ENCODE assay signal across 8 cellular contexts in the genomic region with DNA sequence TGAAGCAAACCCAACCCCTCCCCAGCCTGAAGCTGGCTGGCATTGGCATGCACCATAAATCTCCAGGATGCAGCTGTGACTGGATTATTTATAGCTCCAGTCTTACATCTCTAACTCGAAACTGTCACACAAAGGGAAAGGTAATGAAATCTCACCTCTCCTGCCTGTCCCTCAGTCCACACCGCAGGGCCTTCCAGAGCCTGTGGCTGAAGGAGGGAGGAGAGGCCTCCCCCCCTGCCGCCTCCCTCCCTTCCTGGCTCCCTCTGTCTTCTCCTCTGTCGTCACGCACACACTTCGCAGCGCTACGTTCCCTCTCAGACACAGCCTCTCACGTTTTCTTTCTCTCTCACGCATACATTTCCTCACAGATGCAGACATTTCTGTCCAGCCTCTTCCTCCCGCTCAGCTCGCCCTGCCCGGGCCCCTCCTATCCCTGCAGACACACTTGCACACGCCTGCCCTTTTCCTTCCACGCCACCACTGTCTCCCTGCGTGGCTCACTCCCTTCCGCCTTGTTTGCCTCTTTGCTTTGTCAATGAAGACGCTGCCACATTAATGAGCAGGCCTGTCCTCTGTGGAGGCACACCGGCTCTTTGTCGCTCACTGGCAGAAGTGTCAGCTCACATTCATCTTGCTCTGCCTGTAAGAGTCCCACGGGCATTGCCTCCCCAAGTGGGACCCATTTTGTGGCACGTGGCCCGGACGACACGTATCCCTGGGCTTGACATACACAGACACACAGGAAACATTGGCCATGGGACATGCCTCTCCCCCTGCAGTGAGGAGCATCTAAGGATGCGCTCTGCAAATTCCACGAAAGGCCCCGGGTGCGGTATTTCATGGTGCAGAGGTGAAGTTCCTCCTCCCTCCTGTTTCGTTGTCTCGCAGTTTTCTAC. TPM values are rescaled to one million over a fixed set of nuclear protein-coding genes. Genes with fewer than 3 reads are reported as not detected.
DNase-seq lines count a peak whose midpoint lies in the region; ATAC-seq and TF ChIP-seq lines count a peak whose summit lies in the region.

No MANE protein-coding gene starts in this region.

- H3K4me1 ChIP-seq in left lung (peaks cover 12 to 41% of the 10 kb centered on the region in 2 donors), tibial artery (peaks cover 0 to 32% (median 21%) of the 10 kb centered on the region in 4 donors)

- DNase-seq in activated T-cell treated with anti-CD3 and anti-CD28 coated beads, Interleukin-2, amount 50 U/mL, for 24 hours = no peak
- DNase-seq in activated T-cell treated with anti-CD3 and anti-CD28 coated beads, Interleukin-2, amount 50 U/mL, for 48 hours = no peak
- DNase-seq in NCI-H1417 (lab: John Stamatoyannopoulos, UW) (peak; percentile 82 to 92 (median 91)), left lung (peak in 1 of 2 donors; percentile 77), tibial artery (peak; percentile 35 to 80), NCI-H1048 (lab: John Stamatoyannopoulos, UW) (no peak), NCI-H1105 treated with DMSO at 0.1 percent for 48 hours (lab: John Stamatoyannopoulos, UW) (no peak)
- no peak for DNase-seq in activated naive CD8-positive, alpha-beta T cell treated with anti-CD3 and anti-CD28 coated beads, Interleukin-2, amount 10 ng/mL, durations not matched to agents 7 days and 5 days

- H3K9me3 ChIP-seq in left lung (no peaks in the 10 kb centered on the region), tibial artery (no peaks in the 10 kb centered on the region)

- H3K36me3 Mint-ChIP-seq in activated T-cell treated with anti-CD3 and anti-CD28 coated beads, Interleukin-2, amount 50 U/mL, for 24 hours (ENCODE audit: low read depth) = no peaks in the 10 kb centered on the region
- no peaks in the 10 kb centered on the region for H3K36me3 Mint-ChIP-seq in activated naive CD8-positive, alpha-beta T cell treated with anti-CD3 and anti-CD28 coated beads, Interleukin-2, amount 10 ng/mL, durations not matched to agents 7 days and 5 days

- H3K36me3 ChIP-seq in left lung (no peaks in the 10 kb centered on the region), tibial artery (no peaks in the 10 kb centered on the region)

- intact Hi-C loops in left lung (cut with DNase I) (no loop called here), tibial artery (cut with DNase I; ENCODE audit: low total_unique reads) (no loop called here)

- no peak overlapping the region for H3K4me3 Mint-ChIP-seq in activated T-cell treated with anti-CD3 and anti-CD28 coated beads, Interleukin-2, amount 50 U/mL, for 24 hours
- peak overlapping the region; percentile 75 for H3K4me3 Mint-ChIP-seq in activated naive CD8-positive, alpha-beta T cell treated with anti-CD3 and anti-CD28 coated beads, Interleukin-2, amount 10 ng/mL, durations not matched to agents 7 days and 5 days

- H3K27ac ChIP-seq in left lung (peak overlapping the region in 1 of 2 donors; percentile 1), tibial artery (peak overlapping the region; percentile 34 to 54)

- H3K27me3 ChIP-seq in left lung (no peaks in the 10 kb centered on the region), tibial artery (no peaks in the 10 kb centered on the region)

- TF ChIP-seq CTCF in left lung (IDR thresholded peaks at IDR 0.05) (no peak), tibial artery (IDR thresholded peaks at IDR 0.05) (no peak)

- no peaks in the 10 kb centered on the region for H3K9me3 Mint-ChIP-seq in activated T-cell treated with anti-CD3 and anti-CD28 coated beads, Interleukin-2, amount 50 U/mL, for 24 hours
- no peaks in the 10 kb centered on the region for H3K9me3 Mint-ChIP-seq in activated naive CD8-positive, alpha-beta T cell treated with anti-CD3 and anti-CD28 coated beads, Interleukin-2, amount 10 ng/mL, durations not matched to agents 7 days and 5 days

- no peaks in the 10 kb centered on the region for H3K27me3 Mint-ChIP-seq in activated T-cell treated with anti-CD3 and anti-CD28 coated beads, Interleukin-2, amount 50 U/mL, for 24 hours
- H3K27me3 Mint-ChIP-seq in activated naive CD8-positive, alpha-beta T cell treated with anti-CD3 and anti-CD28 coated beads, Interleukin-2, amount 10 ng/mL, durations not matched to agents 7 days and 5 days = no peaks in the 10 kb centered on the region

- peak overlapping the region; percentile 11 for H3K27ac Mint-ChIP-seq in activated T-cell treated with anti-CD3 and anti-CD28 coated beads, Interleukin-2, amount 50 U/mL, for 24 hours
- peak overlapping the region; percentile 92 for H3K27ac Mint-ChIP-seq in activated naive CD8-positive, alpha-beta T cell treated with anti-CD3 and anti-CD28 coated beads, Interleukin-2, amount 10 ng/mL, durations not matched to agents 7 days and 5 days

- H3K4me3 ChIP-seq in left lung (no peak overlapping the region), tibial artery (peak overlapping the region; percentile 29 to 38)

- peak; percentile 64 for ATAC-seq in activated naive CD8-positive, alpha-beta T cell treated with anti-CD3 and anti-CD28 coated beads, Interleukin-2, amount 10 ng/mL, durations not matched to agents 7 days and 5 days (ENCODE audit: low read depth)
- ATAC-seq in left lung = peak; percentile 9

- H3K4me1 Mint-ChIP-seq in activated T-cell treated with anti-CD3 and anti-CD28 coated beads, Interleukin-2, amount 50 U/mL, for 24 hours (ENCODE audit: low read depth) = peaks cover 22% of the 10 kb centered on the region
- peaks cover 22% of the 10 kb centered on the region for H3K4me1 Mint-ChIP-seq in activated naive CD8-positive, alpha-beta T cell treated with anti-CD3 and anti-CD28 coated beads, Interleukin-2, amount 10 ng/mL, durations not matched to agents 7 days and 5 days

- POLR2A ChIA-PET in activated naive CD8-positive, alpha-beta T cell treated with anti-CD3 and anti-CD28 coated beads, Interleukin-2, amount 10 ng/mL, durations not matched to agents 7 days and 5 days (lab: Charles Lee) = interaction anchor here (0.6 to 0.8 kb wide), 2 partner anchors 34 to 39 kb away, joined by 4 read pairs; no protein-coding TSS in a partner anchor

RNA-seq across cellular contexts. Expression of a gene that starts 27.9 kb away (rescaled TPM):
- total RNA-seq in activated naive CD8-positive, alpha-beta T cell treated with anti-CD3 and anti-CD28 coated beads, Interleukin-2, amount 10 ng/mL, durations not matched to agents 7 days and 5 days = 10 to 100 TPM; 38.5 to 41.0 TPM
- total RNA-seq in left lung = 10 to 100 TPM; 45.9 to 46.3 TPM

Comparison
In these comparisons a context has a peak if more than half of its experiments do, and no peak if none do; other contexts are left out.
1. DNase-seq: peak in NCI-H1417 (3 of 3) and tibial artery (2 of 2); none in activated T-cell treated with anti-CD3 and anti-CD28 coated beads, Interleukin-2, amount 50 U/mL, for 24 hours (single experiment), activated T-cell treated with anti-CD3 and anti-CD28 coated beads, Interleukin-2, amount 50 U/mL, for 48 hours (0 of 2), activated naive CD8-positive, alpha-beta T cell treated with anti-CD3 and anti-CD28 coated beads, Interleukin-2, amount 10 ng/mL, durations not matched to agents 7 days and 5 days (single experiment), NCI-H1048 (single experiment) and NCI-H1105 treated with DMSO at 0.1 percent for 48 hours (single experiment).
2. H3K4me3 ChIP-seq: peak in tibial artery (2 of 2); none in left lung (0 of 2).